ENCODE assay signal across 1 cellular context in genomic region chr17:47323382-47324223, GRCh38.
TF ChIP-seq lines count a peak whose summit lies in the region.

Gene EFCAB13 (plus strand): TSS chr17:47323955. CDS start chr17:47328354, 4,399 bp downstream.

TF ChIP-seq in WTC11, 78 proteins besides CTCF, POLR2A, EP300 and RAD21 (continued from another document and continues in another):
- TF ChIP-seq NR2C2 (CRISPR knock-in tag; IDR thresholded peaks at IDR 0.05) (peak; percentile 63; the same call in 1 of the 2 replicates), NFE2L1 (CRISPR knock-in tag; IDR thresholded peaks at IDR 0.05) (peak; percentile 92), NR3C1 (CRISPR knock-in tag; conservative IDR thresholded peaks at IDR 0.05; ENCODE audit: low read depth) (0 out of 2 replicates have a peak, but pooled peaks have one; percentile 64), ZNF317 (CRISPR knock-in tag; IDR thresholded peaks at IDR 0.05; ENCODE audit: borderline replicate concordance, low read depth) (peak; percentile 45; the same call in 1 of the 2 replicates), MLX (CRISPR knock-in tag; IDR thresholded peaks at IDR 0.05) (no peak), SMAD4 (CRISPR knock-in tag; IDR thresholded peaks at IDR 0.05) (peak; percentile 68), CREB1 (CRISPR knock-in tag; IDR thresholded peaks at IDR 0.05) (peak; percentile 77), FOXK1 (CRISPR knock-in tag; IDR thresholded peaks at IDR 0.05) (peak; percentile 90), NFATC4 (CRISPR knock-in tag; IDR thresholded peaks at IDR 0.05) (no peak), CBFB (CRISPR knock-in tag; IDR thresholded peaks at IDR 0.05; ENCODE audit: low read depth) (no peak), ZNF121 (CRISPR knock-in tag; IDR thresholded peaks at IDR 0.05) (peak; percentile 62; the same call in 1 of the 2 replicates), NR1H2 (CRISPR knock-in tag; IDR thresholded peaks at IDR 0.05) (0 out of 2 replicates have a peak, but pooled peaks have one; percentile 74), ZBTB21 (CRISPR knock-in tag; IDR thresholded peaks at IDR 0.05; ENCODE audit: borderline replicate concordance) (peak; percentile 89; the same call in 1 of the 2 replicates), ZNF219 (CRISPR knock-in tag; IDR thresholded peaks at IDR 0.05; ENCODE audit: borderline replicate concordance) (peak; percentile 91), JUN (CRISPR knock-in tag; IDR thresholded peaks at IDR 0.05) (peak; percentile 90), EMX1 (CRISPR knock-in tag; IDR thresholded peaks at IDR 0.05) (no peak), AFF4 (CRISPR knock-in tag; IDR thresholded peaks at IDR 0.05; ENCODE audit: borderline replicate concordance) (peak; percentile 98), SP1 (CRISPR knock-in tag; conservative IDR thresholded peaks at IDR 0.05) (peak; percentile 98), MXD4 (CRISPR knock-in tag; IDR thresholded peaks at IDR 0.05; ENCODE audit: borderline replicate concordance) (no peak), FOXP1 (CRISPR knock-in tag; IDR thresholded peaks at IDR 0.05; ENCODE audit: borderline replicate concordance) (peak; percentile 96), ZNF396 (CRISPR knock-in tag; IDR thresholded peaks at IDR 0.05; ENCODE audit: borderline replicate concordance) (no peak), ZNF423 (CRISPR knock-in tag; IDR thresholded peaks at IDR 0.05) (0 out of 2 replicates have a peak, but pooled peaks have one; percentile 21), TEAD1 (CRISPR knock-in tag; IDR thresholded peaks at IDR 0.05) (peak; percentile 98), PRRX2 (CRISPR knock-in tag; IDR thresholded peaks at IDR 0.05) (no peak), TP53 (CRISPR knock-in tag; IDR thresholded peaks at IDR 0.05) (peak; percentile 95), SOX15 (CRISPR knock-in tag; IDR thresholded peaks at IDR 0.05) (no peak), RELA (CRISPR knock-in tag; IDR thresholded peaks at IDR 0.05; ENCODE audit: borderline replicate concordance) (peak; percentile 94), PRDM15 (CRISPR knock-in tag; IDR thresholded peaks at IDR 0.05) (no peak; the same call in 1 of the 2 replicates)
- TF ChIP-seq, protein P1, sequence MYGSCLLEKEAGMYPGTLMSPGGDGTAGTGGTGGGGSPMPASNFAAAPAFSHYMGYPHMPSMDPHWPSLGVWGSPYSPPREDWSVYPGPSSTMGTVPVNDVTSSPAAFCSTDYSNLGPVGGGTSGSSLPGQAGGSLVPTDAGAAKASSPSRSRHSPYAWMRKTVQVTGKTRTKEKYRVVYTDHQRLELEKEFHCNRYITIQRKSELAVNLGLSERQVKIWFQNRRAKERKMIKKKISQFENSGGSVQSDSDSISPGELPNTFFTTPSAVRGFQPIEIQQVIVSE (CRISPR knock-in tag; IDR thresholded peaks at IDR 0.05; ENCODE audit: borderline replicate concordance): no peak
- TF ChIP-seq, protein P2, sequence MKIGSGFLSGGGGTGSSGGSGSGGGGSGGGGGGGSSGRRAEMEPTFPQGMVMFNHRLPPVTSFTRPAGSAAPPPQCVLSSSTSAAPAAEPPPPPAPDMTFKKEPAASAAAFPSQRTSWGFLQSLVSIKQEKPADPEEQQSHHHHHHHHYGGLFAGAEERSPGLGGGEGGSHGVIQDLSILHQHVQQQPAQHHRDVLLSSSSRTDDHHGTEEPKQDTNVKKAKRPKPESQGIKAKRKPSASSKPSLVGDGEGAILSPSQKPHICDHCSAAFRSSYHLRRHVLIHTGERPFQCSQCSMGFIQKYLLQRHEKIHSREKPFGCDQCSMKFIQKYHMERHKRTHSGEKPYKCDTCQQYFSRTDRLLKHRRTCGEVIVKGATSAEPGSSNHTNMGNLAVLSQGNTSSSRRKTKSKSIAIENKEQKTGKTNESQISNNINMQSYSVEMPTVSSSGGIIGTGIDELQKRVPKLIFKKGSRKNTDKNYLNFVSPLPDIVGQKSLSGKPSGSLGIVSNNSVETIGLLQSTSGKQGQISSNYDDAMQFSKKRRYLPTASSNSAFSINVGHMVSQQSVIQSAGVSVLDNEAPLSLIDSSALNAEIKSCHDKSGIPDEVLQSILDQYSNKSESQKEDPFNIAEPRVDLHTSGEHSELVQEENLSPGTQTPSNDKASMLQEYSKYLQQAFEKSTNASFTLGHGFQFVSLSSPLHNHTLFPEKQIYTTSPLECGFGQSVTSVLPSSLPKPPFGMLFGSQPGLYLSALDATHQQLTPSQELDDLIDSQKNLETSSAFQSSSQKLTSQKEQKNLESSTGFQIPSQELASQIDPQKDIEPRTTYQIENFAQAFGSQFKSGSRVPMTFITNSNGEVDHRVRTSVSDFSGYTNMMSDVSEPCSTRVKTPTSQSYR (CRISPR knock-in tag; IDR thresholded peaks at IDR 0.05): no peak; the same call in 1 of the 2 replicates
- TF ChIP-seq, protein P3, sequence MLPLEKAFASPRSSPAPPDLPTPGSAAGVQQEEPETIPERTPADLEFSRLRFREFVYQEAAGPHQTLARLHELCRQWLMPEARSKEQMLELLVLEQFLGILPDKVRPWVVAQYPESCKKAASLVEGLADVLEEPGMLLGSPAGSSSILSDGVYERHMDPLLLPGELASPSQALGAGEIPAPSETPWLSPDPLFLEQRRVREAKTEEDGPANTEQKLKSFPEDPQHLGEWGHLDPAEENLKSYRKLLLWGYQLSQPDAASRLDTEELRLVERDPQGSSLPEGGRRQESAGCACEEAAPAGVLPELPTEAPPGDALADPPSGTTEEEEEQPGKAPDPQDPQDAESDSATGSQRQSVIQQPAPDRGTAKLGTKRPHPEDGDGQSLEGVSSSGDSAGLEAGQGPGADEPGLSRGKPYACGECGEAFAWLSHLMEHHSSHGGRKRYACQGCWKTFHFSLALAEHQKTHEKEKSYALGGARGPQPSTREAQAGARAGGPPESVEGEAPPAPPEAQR (CRISPR knock-in tag; IDR thresholded peaks at IDR 0.05): no peak
- TF ChIP-seq, protein P4, sequence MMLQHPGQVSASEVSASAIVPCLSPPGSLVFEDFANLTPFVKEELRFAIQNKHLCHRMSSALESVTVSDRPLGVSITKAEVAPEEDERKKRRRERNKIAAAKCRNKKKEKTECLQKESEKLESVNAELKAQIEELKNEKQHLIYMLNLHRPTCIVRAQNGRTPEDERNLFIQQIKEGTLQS (CRISPR knock-in tag; conservative IDR thresholded peaks at IDR 0.05): peak; percentile 75; the same call in 1 of the 2 replicates
- TF ChIP-seq, protein P5, sequence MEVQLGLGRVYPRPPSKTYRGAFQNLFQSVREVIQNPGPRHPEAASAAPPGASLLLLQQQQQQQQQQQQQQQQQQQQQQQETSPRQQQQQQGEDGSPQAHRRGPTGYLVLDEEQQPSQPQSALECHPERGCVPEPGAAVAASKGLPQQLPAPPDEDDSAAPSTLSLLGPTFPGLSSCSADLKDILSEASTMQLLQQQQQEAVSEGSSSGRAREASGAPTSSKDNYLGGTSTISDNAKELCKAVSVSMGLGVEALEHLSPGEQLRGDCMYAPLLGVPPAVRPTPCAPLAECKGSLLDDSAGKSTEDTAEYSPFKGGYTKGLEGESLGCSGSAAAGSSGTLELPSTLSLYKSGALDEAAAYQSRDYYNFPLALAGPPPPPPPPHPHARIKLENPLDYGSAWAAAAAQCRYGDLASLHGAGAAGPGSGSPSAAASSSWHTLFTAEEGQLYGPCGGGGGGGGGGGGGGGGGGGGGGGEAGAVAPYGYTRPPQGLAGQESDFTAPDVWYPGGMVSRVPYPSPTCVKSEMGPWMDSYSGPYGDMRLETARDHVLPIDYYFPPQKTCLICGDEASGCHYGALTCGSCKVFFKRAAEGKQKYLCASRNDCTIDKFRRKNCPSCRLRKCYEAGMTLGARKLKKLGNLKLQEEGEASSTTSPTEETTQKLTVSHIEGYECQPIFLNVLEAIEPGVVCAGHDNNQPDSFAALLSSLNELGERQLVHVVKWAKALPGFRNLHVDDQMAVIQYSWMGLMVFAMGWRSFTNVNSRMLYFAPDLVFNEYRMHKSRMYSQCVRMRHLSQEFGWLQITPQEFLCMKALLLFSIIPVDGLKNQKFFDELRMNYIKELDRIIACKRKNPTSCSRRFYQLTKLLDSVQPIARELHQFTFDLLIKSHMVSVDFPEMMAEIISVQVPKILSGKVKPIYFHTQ (CRISPR knock-in tag; IDR thresholded peaks at IDR 0.05): no peak
- TF ChIP-seq, protein P6, sequence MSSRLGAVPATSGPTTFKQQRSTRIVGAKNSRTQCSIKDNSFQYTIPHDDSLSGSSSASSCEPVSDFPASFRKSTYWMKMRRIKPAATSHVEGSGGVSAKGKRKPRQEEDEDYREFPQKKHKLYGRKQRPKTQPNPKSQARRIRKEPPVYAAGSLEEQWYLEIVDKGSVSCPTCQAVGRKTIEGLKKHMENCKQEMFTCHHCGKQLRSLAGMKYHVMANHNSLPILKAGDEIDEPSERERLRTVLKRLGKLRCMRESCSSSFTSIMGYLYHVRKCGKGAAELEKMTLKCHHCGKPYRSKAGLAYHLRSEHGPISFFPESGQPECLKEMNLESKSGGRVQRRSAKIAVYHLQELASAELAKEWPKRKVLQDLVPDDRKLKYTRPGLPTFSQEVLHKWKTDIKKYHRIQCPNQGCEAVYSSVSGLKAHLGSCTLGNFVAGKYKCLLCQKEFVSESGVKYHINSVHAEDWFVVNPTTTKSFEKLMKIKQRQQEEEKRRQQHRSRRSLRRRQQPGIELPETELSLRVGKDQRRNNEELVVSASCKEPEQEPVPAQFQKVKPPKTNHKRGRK (CRISPR knock-in tag; IDR thresholded peaks at IDR 0.05; ENCODE audit: borderline replicate concordance): 0 out of 2 replicates have a peak, but pooled peaks have one; percentile 24
- TF ChIP-seq, protein P7, sequence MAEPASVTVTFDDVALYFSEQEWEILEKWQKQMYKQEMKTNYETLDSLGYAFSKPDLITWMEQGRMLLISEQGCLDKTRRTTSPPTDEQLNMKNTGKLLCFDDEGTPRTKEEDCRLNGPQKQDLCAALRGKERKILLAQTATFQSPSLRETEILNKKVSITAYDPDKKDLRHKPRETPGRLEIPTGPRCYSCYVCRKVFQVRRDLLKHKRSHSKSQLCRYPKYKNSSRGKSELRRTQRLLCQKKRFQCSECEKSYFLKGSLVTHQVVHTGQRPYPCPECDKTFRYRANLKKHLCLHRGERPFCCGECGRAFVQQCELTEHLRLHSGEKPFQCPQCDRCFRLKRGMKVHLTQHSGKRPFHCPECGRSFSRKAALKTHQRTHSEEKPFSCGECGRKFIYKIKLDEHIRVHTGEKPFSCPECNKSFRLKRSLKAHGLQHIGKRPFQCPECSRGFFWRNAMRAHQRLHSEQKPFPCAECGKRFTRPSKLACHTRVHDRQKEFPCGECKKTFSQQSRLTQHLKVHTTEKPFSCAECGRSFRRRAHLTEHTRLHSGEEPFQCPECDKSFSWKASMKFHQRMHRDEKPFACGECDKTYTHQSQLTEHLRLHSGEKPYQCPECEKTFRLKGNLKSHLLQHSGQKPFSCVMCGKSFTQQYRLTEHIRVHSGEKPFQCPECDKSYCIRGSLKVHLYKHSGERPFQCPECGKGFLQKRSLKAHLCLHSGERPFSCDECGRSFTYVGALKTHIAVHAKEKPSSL (CRISPR knock-in tag; conservative IDR thresholded peaks at IDR 0.05): no peak
